12 cellular contexts compared by ENCODE assay signal in genomic region chr10:44180321-44181154, GRCh38.
DNase-seq lines count a peak whose midpoint lies in the region; ATAC-seq and TF ChIP-seq lines count a peak whose summit lies in the region.
"Had no signal": no experiment of that assay in that cellular context is flagged by ENCODE, and none has a peak within 500 bp of the region (broad histone marks: within the 10 kb centered on the region; RNA-seq: fewer than 3 reads in every experiment).

No MANE protein-coding gene starts in this region.

- H3K27me3 ChIP-seq in smooth muscle cell (ENCODE audit: low read depth) = no peaks in the 10 kb centered on the region
- H3K27me3 ChIP-seq in HAP-1 (ENCODE audit: low read depth) = no peaks in the 10 kb centered on the region

- H3F3A ChIP-seq in smooth muscle cell (ENCODE audit: low read depth) = no peaks in the 10 kb centered on the region

- ATAC-seq in HG02840 (IDR thresholded peaks at IDR 0.05; ENCODE audit: low FRiP score, unreplicated experiment) = no peak

- no peaks in the 10 kb centered on the region for H3K79me2 ChIP-seq in smooth muscle cell (ENCODE audit: low read depth)

- H3K4me3 ChIP-seq in smooth muscle cell = no peak overlapping the region
- H3K4me3 ChIP-seq in HAP-1 = no peak overlapping the region

- H3K36me3 ChIP-seq in smooth muscle cell (ENCODE audit: low read depth) (no peaks in the 10 kb centered on the region), HAP-1 (replicated peaks) (no peaks in the 10 kb centered on the region)

- H4K20me1 ChIP-seq in smooth muscle cell (ENCODE audit: low read depth) = no peaks in the 10 kb centered on the region

- 42% methylated on average over 10 of the region's 10 CpGs for WGBS in smooth muscle cell (ENCODE audit: low lambda C conversion rate)

- no peak for TF ChIP-seq CTCF in smooth muscle cell (IDR thresholded peaks at IDR 0.05; ENCODE audit: borderline replicate concordance, insufficient read depth, poor library complexity, severe bottlenecking)

- H3K9ac ChIP-seq in smooth muscle cell (ENCODE audit: low read depth) = no peak overlapping the region
- H3K9ac ChIP-seq: KMS-11 had no signal

- H2AFZ ChIP-seq in smooth muscle cell (ENCODE audit: low read depth) = no peak overlapping the region

- H3K4me2 ChIP-seq in smooth muscle cell = peak overlapping the region; percentile 42
- H3K4me2 ChIP-seq: KMS-11 had no signal

- no peaks in the 10 kb centered on the region for H3K9me3 ChIP-seq in smooth muscle cell (replicated peaks; ENCODE audit: low read depth)
- no peaks in the 10 kb centered on the region for H3K9me3 ChIP-seq in HAP-1

- DNase-seq in ELR (ENCODE audit: low read depth) (peak; percentile 85), SK-MEL-5 (ENCODE audit: low read depth, low spot score) (peak; percentile 81), foreskin melanocyte (peak; percentile 77), smooth muscle cell (lab: John Stamatoyannopoulos, UW; ENCODE audit: unreplicated experiment) (no peak), GDM1 (lab: John Stamatoyannopoulos, UW) (no peak), GM19238 (ENCODE audit: insufficient read length, low spot score) (no peak), HAP-1 (ENCODE audit: low spot score in 2 of 2) (no peak)
- DNase-seq: DND-41, endodermal cell, NCI-H524 treated with DMSO at 0.1 percent for 48 hours had no signal

- H3K4me1 ChIP-seq in smooth muscle cell (ENCODE audit: low read depth) (no peaks in the 10 kb centered on the region), HAP-1 (no peaks in the 10 kb centered on the region)

- H3K27ac ChIP-seq in smooth muscle cell (ENCODE audit: low read depth) = no peak overlapping the region
- H3K27ac ChIP-seq: KMS-11 had no signal

- in situ Hi-C loops in SK-MEL-5 (cut with HindIII; ENCODE audit: low pct_unique_long_range_greater_than_20kb, low sequenced_read_pairs) = no loop called here
- in situ Hi-C loops in HAP-1 (cut with MboI; ENCODE audit: low sequenced_read_pairs) = no loop called here

Comparison
In these comparisons a context has a peak if more than half of its experiments do, and no peak if none do; other contexts are left out.
1. DNase-seq: peak in ELR (single experiment), SK-MEL-5 (single experiment) and foreskin melanocyte (single experiment); none in smooth muscle cell (single experiment), GDM1 (single experiment), GM19238 (single experiment) and HAP-1 (0 of 2).